15 cellular contexts compared by ENCODE assay signal in the genomic region with DNA sequence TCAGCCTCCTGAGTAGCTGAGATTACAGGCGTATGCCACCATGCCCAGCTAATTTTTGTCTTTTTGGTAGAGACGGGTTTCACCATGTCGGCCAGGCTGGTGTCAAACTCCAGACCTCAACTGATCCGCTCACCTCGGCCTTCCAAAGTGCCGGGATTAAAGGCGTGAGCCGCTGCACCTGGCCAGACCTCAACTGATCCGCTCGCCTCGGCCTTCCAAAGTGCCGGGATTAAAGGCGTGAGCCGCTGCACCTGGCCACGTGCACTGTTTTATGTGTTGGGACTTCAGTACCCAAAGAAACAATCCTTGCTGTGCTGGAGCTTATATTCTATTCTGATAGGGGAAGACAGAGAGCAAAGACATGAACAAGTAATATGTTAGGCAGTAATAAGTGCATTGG. TPM values are rescaled to one million over a fixed set of nuclear protein-coding genes. Genes with fewer than 3 reads are reported as not detected.
DNase-seq lines count a peak whose midpoint lies in the region; ATAC-seq and TF ChIP-seq lines count a peak whose summit lies in the region.
"Had no signal": no experiment of that assay in that cellular context is flagged by ENCODE, and none has a peak within 500 bp of the region (broad histone marks: within the 10 kb centered on the region; RNA-seq: fewer than 3 reads in every experiment).

No MANE protein-coding gene starts in this region.

- intact Hi-C loops in activated B cell treated with CpG ODN at 0.5 μM for 24 hours (cut with micrococcal nuclease) = loop anchor here (1.0 to 2.0 kb wide), 3 partner anchors 9 to 16 kb away; no protein-coding TSS in a partner anchor

- CTCF ChIA-PET in activated B cell treated with CpG ODN at 0.5 μM for 24 hours (lab: Charles Lee) = interaction anchor here (0.8 to 6.6 kb wide), 4 partner anchors 10 to 18 kb away, joined by 4 to 34 read pairs (median 14); a partner anchor contains a TSS

- peaks cover 38% of the 10 kb centered on the region for H3K36me3 Mint-ChIP-seq in stimulated activated naive CD8-positive, alpha-beta T cell treated with anti-CD3 and anti-CD28 coated beads, Interleukin-15, Interleukin-2, amounts not matched to agents 100 ng/mL and 50 ng/mL, for 24 hours (ENCODE audit: low read depth)
- H3K36me3 Mint-ChIP-seq in activated B cell treated with CpG ODN at 0.5 μM for 24 hours (ENCODE audit: low read depth) (peaks cover 19% of the 10 kb centered on the region), immature natural killer cell (peaks cover 0 to 5% (median 0%) of the 10 kb centered on the region in 3 donors)
- H3K36me3 Mint-ChIP-seq: neural progenitor cell had no signal

- H3K9me3 Mint-ChIP-seq in stimulated activated naive CD8-positive, alpha-beta T cell treated with anti-CD3 and anti-CD28 coated beads, Interleukin-15, Interleukin-2, amounts not matched to agents 100 ng/mL and 50 ng/mL, for 24 hours = no peaks in the 10 kb centered on the region
- H3K9me3 Mint-ChIP-seq in activated B cell treated with CpG ODN at 0.5 μM for 24 hours (no peaks in the 10 kb centered on the region), immature natural killer cell (no peaks in the 10 kb centered on the region)
- H3K9me3 Mint-ChIP-seq: activated naive CD4-positive, alpha-beta T cell treated with anti-CD3 and anti-CD28 coated beads, Interleukin-2, amount 50 U/mL, for 72 hours; neural progenitor cell had no signal

- POLR2A ChIA-PET in activated B cell treated with CpG ODN at 0.5 μM for 24 hours (lab: Charles Lee) = interaction anchor here (1.2 to 5.8 kb wide), 4 partner anchors 9 to 79 kb away, joined by 4 to 68 read pairs (median 6); a partner anchor contains a TSS

- no peak for ATAC-seq in stimulated activated naive CD8-positive, alpha-beta T cell treated with anti-CD3 and anti-CD28 coated beads, Interleukin-15, Interleukin-2, amounts not matched to agents 100 U/mL and 50 U/mL, for 24 hours
- ATAC-seq in activated B cell treated with CpG ODN at 0.5 μM for 24 hours (ENCODE audit: low read depth) = no peak
- ATAC-seq: activated naive CD4-positive, alpha-beta T cell treated with anti-CD3 and anti-CD28 coated beads, Interleukin-2, amount 50 U/mL, for 72 hours; heart right ventricle had no signal

- peaks cover 98% of the 10 kb centered on the region for H3K4me1 Mint-ChIP-seq in stimulated activated naive CD8-positive, alpha-beta T cell treated with anti-CD3 and anti-CD28 coated beads, Interleukin-15, Interleukin-2, amounts not matched to agents 100 ng/mL and 50 ng/mL, for 24 hours (ENCODE audit: low read depth)
- H3K4me1 Mint-ChIP-seq in activated B cell treated with CpG ODN at 0.5 μM for 24 hours = peaks cover 100% of the 10 kb centered on the region
- peaks cover 85 to 89% of the 10 kb centered on the region in 2 donors for H3K4me1 Mint-ChIP-seq in immature natural killer cell

- no peaks in the 10 kb centered on the region for H3K27me3 Mint-ChIP-seq in stimulated activated naive CD8-positive, alpha-beta T cell treated with anti-CD3 and anti-CD28 coated beads, Interleukin-15, Interleukin-2, amounts not matched to agents 100 ng/mL and 50 ng/mL, for 24 hours
- H3K27me3 Mint-ChIP-seq in activated B cell treated with CpG ODN at 0.5 μM for 24 hours (no peaks in the 10 kb centered on the region), immature natural killer cell (ENCODE audit: low read depth in 3 of 3) (peaks cover 0 to 2% (median 2%) of the 10 kb centered on the region in 3 donors)

- H3K4me3 Mint-ChIP-seq in stimulated activated naive CD8-positive, alpha-beta T cell treated with anti-CD3 and anti-CD28 coated beads, Interleukin-15, Interleukin-2, amounts not matched to agents 100 ng/mL and 50 ng/mL, for 24 hours = no peak overlapping the region
- peak overlapping the region; percentile 70 for H3K4me3 Mint-ChIP-seq in activated B cell treated with CpG ODN at 0.5 μM for 24 hours
- peak overlapping the region; percentile 24 to 84 (median 73) for H3K4me3 Mint-ChIP-seq in immature natural killer cell
- H3K4me3 Mint-ChIP-seq: neural progenitor cell had no signal

- no peak for DNase-seq in stimulated activated naive CD8-positive, alpha-beta T cell treated with anti-CD3 and anti-CD28 coated beads, Interleukin-15, Interleukin-2, amounts not matched to agents 100 U/mL and 50 U/mL, for 24 hours
- DNase-seq in activated B cell treated with CpG ODN at 0.5 μM for 24 hours (no peak), immature natural killer cell (no peak), occipital lobe (lab: John Stamatoyannopoulos, UW) (no peak), foreskin melanocyte (no peak), globus pallidus (ENCODE audit: low spot score) (no peak)
- DNase-seq: esophagus squamous epithelium, heart right ventricle, NCI-H187 treated with DMSO at 0.1 percent for 48 hours, NCI-H510A, OCI-M1, retina had no signal

- TF ChIP-seq CTCF in activated B cell treated with CpG ODN at 0.5 μM for 24 hours (IDR thresholded peaks at IDR 0.05) = no peak

- peak overlapping the region; percentile 57 for H3K27ac Mint-ChIP-seq in stimulated activated naive CD8-positive, alpha-beta T cell treated with anti-CD3 and anti-CD28 coated beads, Interleukin-15, Interleukin-2, amounts not matched to agents 100 ng/mL and 50 ng/mL, for 24 hours
- H3K27ac Mint-ChIP-seq in activated B cell treated with CpG ODN at 0.5 μM for 24 hours (peak overlapping the region; percentile 88), immature natural killer cell (peak overlapping the region; percentile 27 to 91 (median 80))

RNA-seq across cellular contexts. Expression of a gene that starts 10.1 kb away (rescaled TPM):
- total RNA-seq in activated B cell treated with CpG ODN at 0.5 μM for 24 hours (61.4 and 73.1 TPM in 2 replicates), occipital lobe (13.9 TPM)
- polyA plus RNA-seq in immature natural killer cell = 10 to 100 TPM; 19.6 to 37.0 (median 21.8) TPM
